Comparison of ENCODE assay signal across 21 cellular contexts in genomic region chr7:97107192-97107800, GRCh38.
"Had no signal": no experiment of that assay in that cellular context is flagged by ENCODE, and none has a peak within 500 bp of the region (broad histone marks: within the 10 kb centered on the region; RNA-seq: fewer than 3 reads in every experiment).

No MANE protein-coding gene starts in this region.

- ATAC-seq: activated naive CD8-positive, alpha-beta T cell treated with anti-CD3 and anti-CD28 coated beads, Interleukin-2, amount 50 U/mL, for 24 hours; esophagus mucosa; heart right ventricle; psoas muscle; stimulated activated naive CD8-positive, alpha-beta T cell treated with anti-CD3 and anti-CD28 coated beads, Interleukin-15, amount 100 ng/mL, for 72 hours; WTC11 had no signal

- FAIRE-seq: astrocyte, kidney, urothelium cell line had no signal

- H3K27me3 ChIP-seq: testis had no signal

- DNase-seq: activated CD4-positive, alpha-beta T cell treated with anti-CD3 and anti-CD28 coated beads for 48 hours; activated naive CD4-positive, alpha-beta T cell; activated naive CD8-positive, alpha-beta T cell treated with anti-CD3 and anti-CD28 coated beads, Interleukin-2, amount 50 U/mL, for 24 hours; cortex of kidney; heart right ventricle; kidney; left ventricle myocardium inferior; mesendoderm; occipital lobe; psoas muscle; stimulated activated CD4-positive, alpha-beta T cell treated with anti-CD3 and anti-CD28 coated beads, Interleukin-15, amount 100 ng/mL, for 24 hours; stimulated activated CD4-positive, alpha-beta T cell treated with anti-CD3 and anti-CD28 coated beads, Interleukin-4, amount 100 ng/mL, for 24 hours; stimulated activated naive CD8-positive, alpha-beta T cell treated with anti-CD3 and anti-CD28 coated beads, Interleukin-15, amount 100 ng/mL, for 72 hours; testis had no signal

- H3K27ac Mint-ChIP-seq: activated naive CD8-positive, alpha-beta T cell treated with anti-CD3 and anti-CD28 coated beads, Interleukin-2, amount 50 U/mL, for 24 hours; activated T-helper 1 cell treated with anti-CD3 and anti-CD28 coated beads, Interleukin-12 subunit alpha, Interleukin-12 subunit beta, Interleukin-2, Interleukin-4 antibody, amounts not matched to agents 30 ng/mL and 10 ng/mL and 1 ng/mL, durations not matched to agents 14 hours and 24 hours and 36 hours; nephron; stimulated activated naive CD8-positive, alpha-beta T cell treated with anti-CD3 and anti-CD28 coated beads, Interleukin-15, amount 100 ng/mL, for 72 hours; T-helper 1 cell treated with Interleukin-12 subunit alpha and Interleukin-12 subunit beta and Interleukin-4 antibody, amounts not matched to agents 30 μg/mL and 1 μg/mL, for 36 hours; WTC11 had no signal

- H3K4me1 Mint-ChIP-seq: activated naive CD8-positive, alpha-beta T cell treated with anti-CD3 and anti-CD28 coated beads, Interleukin-2, amount 50 U/mL, for 24 hours; nephron; stimulated activated naive CD8-positive, alpha-beta T cell treated with anti-CD3 and anti-CD28 coated beads, Interleukin-15, amount 100 ng/mL, for 72 hours; WTC11 had no signal

- H3K4me3 ChIP-seq: heart right ventricle, left ventricle myocardium inferior, psoas muscle, testis had no signal

- H3K27ac ChIP-seq: heart right ventricle, left ventricle myocardium inferior, psoas muscle, testis had no signal

- H3K9me3 ChIP-seq: psoas muscle, testis had no signal

- H3K4me1 ChIP-seq: psoas muscle, testis had no signal

- H3K4me3 Mint-ChIP-seq: activated naive CD8-positive, alpha-beta T cell treated with anti-CD3 and anti-CD28 coated beads, Interleukin-2, amount 50 U/mL, for 24 hours; activated T-helper 1 cell treated with anti-CD3 and anti-CD28 coated beads, Interleukin-12 subunit alpha, Interleukin-12 subunit beta, Interleukin-2, Interleukin-4 antibody, amounts not matched to agents 30 ng/mL and 10 ng/mL and 1 ng/mL, durations not matched to agents 14 hours and 24 hours and 36 hours; nephron; stimulated activated naive CD8-positive, alpha-beta T cell treated with anti-CD3 and anti-CD28 coated beads, Interleukin-15, amount 100 ng/mL, for 72 hours; T-helper 1 cell treated with Interleukin-12 subunit alpha and Interleukin-12 subunit beta and Interleukin-4 antibody, amounts not matched to agents 30 μg/mL and 1 μg/mL, for 36 hours; WTC11 had no signal

- H3K36me3 ChIP-seq: heart right ventricle, left ventricle myocardium inferior had no signal
